ENCODE assay signal across 1 cellular context in the genomic region with DNA sequence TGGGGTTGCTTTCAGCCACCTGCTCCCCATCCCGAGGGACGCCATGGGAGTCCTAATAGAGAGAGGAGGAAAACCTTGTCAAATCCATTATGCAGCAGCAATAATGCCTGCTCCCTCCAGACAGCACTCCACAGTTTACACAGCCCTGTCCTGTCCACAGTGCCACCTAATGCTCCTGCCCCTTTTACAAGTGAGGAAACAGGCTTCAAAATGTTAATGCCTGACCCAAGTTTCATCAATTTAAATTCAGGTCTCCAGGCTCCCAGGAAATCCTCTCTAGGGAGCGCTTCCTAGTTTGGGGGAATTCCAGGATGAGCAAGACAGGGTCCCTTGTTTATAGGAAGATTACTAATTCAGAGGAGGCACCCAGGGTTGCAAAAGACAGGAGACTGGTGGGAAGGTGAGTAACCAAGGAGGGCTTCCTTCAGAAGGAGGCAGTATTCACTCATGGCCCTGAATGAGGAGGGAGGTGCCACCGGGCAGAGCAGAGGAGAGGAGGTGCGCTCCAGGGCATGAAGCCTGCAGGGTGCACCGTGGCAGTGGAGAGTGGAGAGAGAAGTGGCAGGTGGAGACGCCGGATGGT.
TF ChIP-seq lines count a peak whose summit lies in the region.

No MANE protein-coding gene starts in this region.

TF ChIP-seq in HEK293, 187 proteins besides CTCF, POLR2A, EP300 and RAD21:
- no peak for TF ChIP-seq ZNF830 (tag by site-specific recombination; IDR thresholded peaks at IDR 0.05; ENCODE audit: low read depth)
- TF ChIP-seq HOXD13 (CRISPR knock-in tag; IDR thresholded peaks at IDR 0.05; ENCODE audit: borderline replicate concordance), result no peak
- peak; percentile 79 for TF ChIP-seq ZBTB17 (tag by site-specific recombination; IDR thresholded peaks at IDR 0.05)
- TF ChIP-seq ZNF416 (tag by site-specific recombination; IDR thresholded peaks at IDR 0.05), result no peak
- no peak for TF ChIP-seq GLI2 (tag by site-specific recombination; IDR thresholded peaks at IDR 0.05; ENCODE audit: borderline replicate concordance, low read depth)
- TF ChIP-seq SP2 (tag by site-specific recombination; IDR thresholded peaks at IDR 0.05), result no peak
- no peak for TF ChIP-seq ZNF394 (tag by site-specific recombination; IDR thresholded peaks at IDR 0.05; ENCODE audit: borderline replicate concordance)
- TF ChIP-seq, protein P1, sequence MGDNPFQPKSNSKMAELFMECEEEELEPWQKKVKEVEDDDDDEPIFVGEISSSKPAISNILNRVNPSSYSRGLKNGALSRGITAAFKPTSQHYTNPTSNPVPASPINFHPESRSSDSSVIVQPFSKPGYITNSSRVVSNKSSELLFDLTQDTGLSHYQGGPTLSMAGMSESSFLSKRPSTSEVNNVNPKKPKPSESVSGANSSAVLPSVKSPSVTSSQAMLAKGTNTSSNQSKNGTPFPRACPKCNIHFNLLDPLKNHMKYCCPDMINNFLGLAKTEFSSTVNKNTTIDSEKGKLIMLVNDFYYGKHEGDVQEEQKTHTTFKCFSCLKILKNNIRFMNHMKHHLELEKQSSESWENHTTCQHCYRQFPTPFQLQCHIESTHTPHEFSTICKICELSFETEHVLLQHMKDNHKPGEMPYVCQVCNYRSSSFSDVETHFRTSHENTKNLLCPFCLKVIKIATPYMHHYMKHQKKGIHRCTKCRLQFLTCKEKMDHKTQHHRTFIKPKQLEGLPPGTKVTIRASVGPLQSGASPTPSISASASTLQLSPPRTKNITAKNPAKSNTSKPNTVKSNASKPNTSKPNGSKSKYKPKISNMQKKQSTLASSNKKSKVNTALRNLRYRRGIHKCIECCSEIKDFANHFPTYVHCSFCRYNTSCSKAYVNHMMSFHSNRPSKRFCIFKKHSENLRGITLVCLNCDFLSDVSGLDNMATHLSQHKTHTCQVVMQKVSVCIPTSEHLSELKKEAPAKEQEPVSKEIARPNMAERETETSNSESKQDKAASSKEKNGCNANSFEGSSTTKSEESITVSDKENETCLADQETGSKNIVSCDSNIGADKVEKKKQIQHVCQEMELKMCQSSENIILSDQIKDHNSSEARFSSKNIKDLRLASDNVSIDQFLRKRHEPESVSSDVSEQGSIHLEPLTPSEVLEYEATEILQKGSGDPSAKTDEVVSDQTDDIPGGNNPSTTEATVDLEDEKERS (tag by site-specific recombination; IDR thresholded peaks at IDR 0.05), result no peak
- no peak for TF ChIP-seq ZNF2 (tag by site-specific recombination; IDR thresholded peaks at IDR 0.05)
- TF ChIP-seq ZNF701 (tag by site-specific recombination; IDR thresholded peaks at IDR 0.05), result no peak
- TF ChIP-seq ZNF214 (tag by site-specific recombination; IDR thresholded peaks at IDR 0.05; ENCODE audit: borderline replicate concordance), result no peak
- TF ChIP-seq SCRT2 (tag by site-specific recombination; IDR thresholded peaks at IDR 0.05), result 0 out of 2 replicates have a peak, but pooled peaks have one; percentile 5
